ENCODE assay signal across 18 cellular contexts in the genomic region with DNA sequence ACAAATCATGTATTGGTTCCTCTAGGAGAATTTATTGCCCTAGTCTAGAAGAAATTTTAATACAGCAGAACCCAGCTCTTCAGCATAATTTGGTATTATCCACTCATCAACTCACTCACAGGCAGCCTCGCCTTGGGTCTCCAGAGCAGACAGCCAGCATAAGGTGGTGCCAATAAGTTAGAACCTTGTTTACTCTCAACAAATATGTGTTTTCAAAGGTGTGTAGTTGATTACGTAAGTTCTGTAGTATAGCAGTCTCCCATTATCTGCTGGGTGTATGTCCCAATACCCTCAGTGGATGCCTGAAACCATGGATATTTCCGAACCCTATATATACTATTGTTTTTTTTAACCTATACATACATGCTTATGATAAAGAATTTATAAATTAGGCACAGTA.
A peak's percentile ranks its signal among the peaks of the same experiment; 100 is the strongest.
DNase-seq lines count a peak whose midpoint lies in the region; ATAC-seq and TF ChIP-seq lines count a peak whose summit lies in the region.
"Had no signal": no experiment of that assay in that cellular context is flagged by ENCODE, and none has a peak within 500 bp of the region (broad histone marks: within the 10 kb centered on the region; RNA-seq: fewer than 3 reads in every experiment).

No MANE protein-coding gene starts in this region.

- no TSS peak for BruUV-seq in PC-3 (replicated peaks; lab: Mats Ljungman, UMichigan)

- no peaks in the 10 kb centered on the region for H3K36me3 ChIP-seq in PC-3 (ENCODE audit: low read depth, low read length)
- H3K36me3 ChIP-seq in neural cell (ENCODE audit: insufficient read depth, low read length), result no peaks in the 10 kb centered on the region
- H3K36me3 ChIP-seq: SJCRH30 had no signal

- intact Hi-C loops in PC-3 (cut with micrococcal nuclease) (no loop called here), Right ventricle myocardium inferior (cut with DNase I) (no loop called here)

- H3F3A ChIP-seq in PC-3 (ENCODE audit: low read length, unreplicated experiment) (no peaks in the 10 kb centered on the region), neural cell (ENCODE audit: insufficient read depth, low read length, poor library complexity, severe bottlenecking) (no peaks in the 10 kb centered on the region)

- TF ChIP-seq EP300 in neural cell (conservative IDR thresholded peaks at IDR 0.05; ENCODE audit: poor library complexity, severe bottlenecking), result no peak

- H3K4me2 ChIP-seq in PC-3 (ENCODE audit: low read length), result no peak overlapping the region
- H3K4me2 ChIP-seq in neural cell (ENCODE audit: low read length), result no peak overlapping the region

- H3K79me2 ChIP-seq in PC-3 (ENCODE audit: low read length), result no peaks in the 10 kb centered on the region
- H3K79me2 ChIP-seq in neural cell (replicated peaks; ENCODE audit: insufficient read depth, low read length), result no peaks in the 10 kb centered on the region

- DNase-seq in DMS53 (lab: John Stamatoyannopoulos, UW) (peak; percentile 14), DMS53 treated with DMSO at 0.1 percent for 48 hours (lab: John Stamatoyannopoulos, UW; ENCODE audit: unreplicated experiment) (no peak), PC-3 (no peak), epithelial cell of esophagus (ENCODE audit: low read depth) (peak; percentile 16), Right ventricle myocardium inferior (ENCODE audit: missing footprints) (no peak), NCI-H2107 treated with DMSO at 0.1 percent for 48 hours (lab: John Stamatoyannopoulos, UW; ENCODE audit: unreplicated experiment) (no peak), putamen (ENCODE audit: low spot score) (no peak)
- DNase-seq: KG1, NCI-H1092 treated with DMSO at 0.1 percent for 48 hours, NCI-H187, NCI-H2081 treated with DMSO at 0.1 percent for 48 hours, NCI-H526 treated with DMSO at 0.1 percent for 48 hours, T-cell had no signal

- CTCF ChIA-PET in PC-3 (lab: Charles Lee), result no interaction called here

- TF ChIP-seq CTCF in PC-3 (conservative IDR thresholded peaks at IDR 0.05; ENCODE audit: low read depth, low read length), result no peak
- TF ChIP-seq CTCF in epithelial cell of esophagus (IDR thresholded peaks at IDR 0.05; ENCODE audit: insufficient read depth, low read depth, low read length, missing control alignments), result no peak
- TF ChIP-seq CTCF in neural cell (IDR thresholded peaks at IDR 0.05; ENCODE audit: poor library complexity, severe bottlenecking), result no peak

- no peaks in the 10 kb centered on the region for H4K20me1 ChIP-seq in PC-3 (ENCODE audit: low read length)
- H4K20me1 ChIP-seq in neural cell (ENCODE audit: insufficient read depth), result no peaks in the 10 kb centered on the region

- H3K27me3 ChIP-seq in PC-3 (ENCODE audit: low read length), result no peaks in the 10 kb centered on the region
- no peaks in the 10 kb centered on the region for H3K27me3 ChIP-seq in neural cell (ENCODE audit: insufficient read depth, low read depth, low read length)
- H3K27me3 ChIP-seq: SJCRH30 had no signal

- H2AFZ ChIP-seq in PC-3 (ENCODE audit: low read length) (no peak overlapping the region), neural cell (ENCODE audit: low read depth, low read length) (no peak overlapping the region)

- TF ChIP-seq RAD21 in neural cell (conservative IDR thresholded peaks at IDR 0.05), result no peak

- ATAC-seq in PC-3, result peak; percentile 64
- ATAC-seq in Right ventricle myocardium inferior, result no peak
- ATAC-seq: Panc1, T-cell had no signal

- H3K9me2 ChIP-seq in PC-3 (replicated peaks; ENCODE audit: low read length) (no peaks in the 10 kb centered on the region), neural cell (ENCODE audit: insufficient read depth, low read length) (no peaks in the 10 kb centered on the region)

- no peak overlapping the region for H3K9ac ChIP-seq in PC-3 (ENCODE audit: low read length)
- no peak overlapping the region for H3K9ac ChIP-seq in neural cell (ENCODE audit: low read length)

- H3K4me1 ChIP-seq in PC-3 (ENCODE audit: insufficient read depth, low read length), result peaks cover 3% of the 10 kb centered on the region

- H3K9me3 ChIP-seq in PC-3 (ENCODE audit: low read length) (no peaks in the 10 kb centered on the region), neural cell (ENCODE audit: low read length) (no peaks in the 10 kb centered on the region)
- H3K9me3 ChIP-seq: SJCRH30 had no signal

- H3K27ac ChIP-seq in PC-3 (ENCODE audit: low read length), result no peak overlapping the region
- H3K27ac ChIP-seq in neural cell (ENCODE audit: low read length), result peak overlapping the region; percentile 74
- H3K27ac ChIP-seq: 22Rv1, HL-60 had no signal

- H3K4me3 ChIP-seq in PC-3 (ENCODE audit: low read length) (no peak overlapping the region), epithelial cell of esophagus (ENCODE audit: low read length) (no peak overlapping the region), neural cell (ENCODE audit: low read length) (no peak overlapping the region)

- POLR2A ChIA-PET in PC-3 (lab: Charles Lee; ENCODE audit: unreplicated experiment), result no interaction called here

TF ChIP-seq in neural cell, 6 proteins besides CTCF, POLR2A, EP300 and RAD21:
- TF ChIP-seq EZH2 (IDR thresholded peaks at IDR 0.05; ENCODE audit: borderline replicate concordance, insufficient read depth, low read length, poor library complexity, severe bottlenecking) (no peak), SMC3 (conservative IDR thresholded peaks at IDR 0.05; ENCODE audit: poor library complexity) (no peak), POLR2AphosphoS5 (IDR thresholded peaks at IDR 0.05) (no peak), MXI1 (conservative IDR thresholded peaks at IDR 0.05; ENCODE audit: poor library complexity, severe bottlenecking) (no peak), TAF1 (IDR thresholded peaks at IDR 0.05; ENCODE audit: low read depth) (no peak)
- TF ChIP-seq, protein P1, sequence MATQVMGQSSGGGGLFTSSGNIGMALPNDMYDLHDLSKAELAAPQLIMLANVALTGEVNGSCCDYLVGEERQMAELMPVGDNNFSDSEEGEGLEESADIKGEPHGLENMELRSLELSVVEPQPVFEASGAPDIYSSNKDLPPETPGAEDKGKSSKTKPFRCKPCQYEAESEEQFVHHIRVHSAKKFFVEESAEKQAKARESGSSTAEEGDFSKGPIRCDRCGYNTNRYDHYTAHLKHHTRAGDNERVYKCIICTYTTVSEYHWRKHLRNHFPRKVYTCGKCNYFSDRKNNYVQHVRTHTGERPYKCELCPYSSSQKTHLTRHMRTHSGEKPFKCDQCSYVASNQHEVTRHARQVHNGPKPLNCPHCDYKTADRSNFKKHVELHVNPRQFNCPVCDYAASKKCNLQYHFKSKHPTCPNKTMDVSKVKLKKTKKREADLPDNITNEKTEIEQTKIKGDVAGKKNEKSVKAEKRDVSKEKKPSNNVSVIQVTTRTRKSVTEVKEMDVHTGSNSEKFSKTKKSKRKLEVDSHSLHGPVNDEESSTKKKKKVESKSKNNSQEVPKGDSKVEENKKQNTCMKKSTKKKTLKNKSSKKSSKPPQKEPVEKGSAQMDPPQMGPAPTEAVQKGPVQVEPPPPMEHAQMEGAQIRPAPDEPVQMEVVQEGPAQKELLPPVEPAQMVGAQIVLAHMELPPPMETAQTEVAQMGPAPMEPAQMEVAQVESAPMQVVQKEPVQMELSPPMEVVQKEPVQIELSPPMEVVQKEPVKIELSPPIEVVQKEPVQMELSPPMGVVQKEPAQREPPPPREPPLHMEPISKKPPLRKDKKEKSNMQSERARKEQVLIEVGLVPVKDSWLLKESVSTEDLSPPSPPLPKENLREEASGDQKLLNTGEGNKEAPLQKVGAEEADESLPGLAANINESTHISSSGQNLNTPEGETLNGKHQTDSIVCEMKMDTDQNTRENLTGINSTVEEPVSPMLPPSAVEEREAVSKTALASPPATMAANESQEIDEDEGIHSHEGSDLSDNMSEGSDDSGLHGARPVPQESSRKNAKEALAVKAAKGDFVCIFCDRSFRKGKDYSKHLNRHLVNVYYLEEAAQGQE (IDR thresholded peaks at IDR 0.05; ENCODE audit: borderline replicate concordance), result no peak
TF ChIP-seq in neural cell: peak in this region for 0.

Comparison
In these comparisons a context has a peak if more than half of its experiments do, and no peak if none do; other contexts are left out.
1. DNase-seq: peak in DMS53 (single experiment) and epithelial cell of esophagus (single experiment); none in DMS53 treated with DMSO at 0.1 percent for 48 hours (single experiment), PC-3 (single experiment), Right ventricle myocardium inferior (single experiment), NCI-H2107 treated with DMSO at 0.1 percent for 48 hours (single experiment) and putamen (single experiment).